36 cellular contexts compared by ENCODE assay signal in the genomic region with DNA sequence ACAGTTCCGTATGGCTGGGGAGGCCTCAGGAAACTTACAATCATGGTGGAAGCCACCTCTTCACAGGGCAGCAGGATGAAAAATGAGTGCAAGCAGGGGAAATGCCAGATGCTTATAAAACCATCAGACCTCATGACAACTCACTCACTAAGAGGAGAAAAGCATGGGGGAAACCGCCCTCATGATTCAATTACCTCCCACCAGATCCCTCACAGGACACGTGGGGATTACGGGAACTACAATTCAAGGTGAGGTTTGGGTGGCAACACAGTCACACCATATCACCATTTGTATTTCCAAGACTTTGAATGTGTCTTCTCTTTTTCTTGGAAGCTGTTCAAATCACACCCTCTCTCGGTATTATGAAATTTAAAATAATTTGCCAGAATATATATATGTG.
"Had no signal": no experiment of that assay in that cellular context is flagged by ENCODE, and none has a peak within 500 bp of the region (broad histone marks: within the 10 kb centered on the region; RNA-seq: fewer than 3 reads in every experiment).

No MANE protein-coding gene starts in this region.

- ATAC-seq: activated CD8-positive, alpha-beta T cell treated with anti-CD3 and anti-CD28 coated beads for 36 hours; activated naive CD4-positive, alpha-beta T cell treated with anti-CD3 and anti-CD28 coated beads, Interleukin-2, amount 50 U/mL, for 72 hours; activated T-cell treated with anti-CD3 and anti-CD28 coated beads, Interleukin-2, amount 50 U/mL, for 4 hours; activated T-cell treated with anti-CD3 and anti-CD28 coated beads, Interleukin-2, amount 50 U/mL, for 72 hours; activated T-helper 17 cell treated with anti-CD3 and anti-CD28 coated beads, Interleukin-2, amount 50 U/mL, for 72 hours; body of pancreas had no signal

- H3K36me3 Mint-ChIP-seq: activated CD4-positive, alpha-beta memory T cell treated with anti-CD3 and anti-CD28 coated beads for 36 hours; activated naive CD4-positive, alpha-beta T cell treated with anti-CD3 and anti-CD28 coated beads, Interleukin-2, amount 50 U/mL, for 72 hours; activated naive CD8-positive, alpha-beta T cell treated with anti-CD3 and anti-CD28 coated beads for 36 hours had no signal

- H3K27me3 Mint-ChIP-seq: activated B cell treated with CpG ODN at 0.5 μM for 24 hours; activated CD4-positive, alpha-beta memory T cell treated with anti-CD3 and anti-CD28 coated beads for 36 hours; activated CD4-positive, alpha-beta T cell treated with anti-CD3 and anti-CD28 coated beads, Interleukin-2, amount 10 ng/mL, durations not matched to agents 24 days and 14 days; activated CD8-positive, alpha-beta T cell treated with anti-CD3 and anti-CD28 coated beads for 36 hours; activated naive CD8-positive, alpha-beta T cell treated with anti-CD3 and anti-CD28 coated beads for 36 hours; activated T-helper 17 cell treated with anti-CD3 and anti-CD28 coated beads, Interleukin-2, amount 50 U/mL, for 72 hours had no signal

- H3K9me3 ChIP-seq: adrenal gland, body of pancreas, breast epithelium had no signal

- H3K4me1 ChIP-seq: breast epithelium had no signal

- DNase-seq: activated B cell treated with CpG ODN at 0.5 μM for 24 hours; activated CD4-positive, alpha-beta memory T cell treated with anti-CD3 and anti-CD28 coated beads for 36 hours; activated CD4-positive, alpha-beta T cell treated with anti-CD3 and anti-CD28 coated beads for 4 hours; activated CD4-positive, alpha-beta T cell treated with anti-CD3 and anti-CD28 coated beads, Interleukin-2, amount 10 ng/mL, durations not matched to agents 24 days and 14 days; activated CD4-positive, alpha-beta T cell treated with anti-CD3 and anti-CD28 coated beads, Interleukin-2, amount 50 U/mL, for 1 hour; activated CD4-positive, alpha-beta T cell treated with anti-CD3 and anti-CD28 coated beads, Interleukin-2, amount 50 U/mL, for 4 hours; activated CD4-positive, CD25-positive, alpha-beta regulatory T cell treated with anti-CD3 and anti-CD28 coated beads, Interleukin-2, amount 50 U/mL, for 72 hours; activated CD8-positive, alpha-beta memory T cell treated with anti-CD3 and anti-CD28 coated beads, Interleukin-2, amount 50 U/mL, for 4 hours; activated CD8-positive, alpha-beta T cell treated with anti-CD3 and anti-CD28 coated beads for 36 hours; activated effector memory CD4-positive, alpha-beta T cell treated with anti-CD3 and anti-CD28 coated beads, Interleukin-2, amount 50 U/mL, for 16 hours; activated gamma-delta T cell treated with Interleukin-2 at 50 U/mL for 16 hours; activated naive CD4-positive, alpha-beta T cell; activated naive CD4-positive, alpha-beta T cell treated with anti-CD3 and anti-CD28 coated beads for 36 hours; activated naive CD4-positive, alpha-beta T cell treated with anti-CD3 and anti-CD28 coated beads, Interleukin-2, amount 50 U/mL, for 16 hours; activated naive CD8-positive, alpha-beta T cell treated with anti-CD3 and anti-CD28 coated beads for 36 hours; activated T-cell treated with anti-CD3 and anti-CD28 coated beads for 4 hours; activated T-cell treated with anti-CD3 and anti-CD28 coated beads, Interleukin-2, amount 50 U/mL, for 1 hour; activated T-cell treated with anti-CD3 and anti-CD28 coated beads, Interleukin-2, amount 50 U/mL, for 4 hours; activated T-cell treated with anti-CD3 and anti-CD28 coated beads, Interleukin-2, amount 50 U/mL, for 72 hours; adrenal gland; amniotic stem cell; aorta; body of pancreas; brain microvascular endothelial cell; central memory CD4-positive, alpha-beta T cell; T-helper 2 cell; T-helper 9 cell had no signal

- H3K4me3 ChIP-seq: adrenal gland, body of pancreas, breast epithelium had no signal

- H3K27ac ChIP-seq: adrenal gland, body of pancreas, brain microvascular endothelial cell, breast epithelium, VCaP had no signal

- H3K27me3 ChIP-seq: adrenal gland, body of pancreas, brain microvascular endothelial cell, breast epithelium had no signal

- H3K9me3 Mint-ChIP-seq: activated B cell treated with CpG ODN at 0.5 μM for 24 hours; activated CD4-positive, alpha-beta memory T cell treated with anti-CD3 and anti-CD28 coated beads for 36 hours; activated CD4-positive, alpha-beta T cell treated with anti-CD3 and anti-CD28 coated beads, Interleukin-2, amount 10 ng/mL, durations not matched to agents 24 days and 14 days; activated CD8-positive, alpha-beta T cell treated with anti-CD3 and anti-CD28 coated beads for 36 hours; activated naive CD4-positive, alpha-beta T cell treated with anti-CD3 and anti-CD28 coated beads for 36 hours; activated naive CD8-positive, alpha-beta T cell treated with anti-CD3 and anti-CD28 coated beads for 36 hours; activated T-helper 1 cell treated with anti-CD3 and anti-CD28 coated beads, Interleukin-12 subunit alpha, Interleukin-12 subunit beta, Interleukin-2, Interleukin-4 antibody, amounts not matched to agents 30 ng/mL and 10 ng/mL and 1 ng/mL, durations not matched to agents 14 hours and 24 hours and 36 hours; activated T-helper 17 cell treated with anti-CD3 and anti-CD28 coated beads, Interleukin-2, amount 50 U/mL, for 72 hours; T-helper 1 cell treated with Interleukin-12 subunit alpha and Interleukin-12 subunit beta and Interleukin-4 antibody, amounts not matched to agents 30 μg/mL and 1 μg/mL, for 36 hours; T-helper 2 cell treated with Interferon-gamma antibody and Interleukin-4, amounts not matched to agents 5 μg/mL and 100 μg/mL, for 36 hours had no signal

- FAIRE-seq: astrocyte, TTC549 had no signal

- H3K4me1 Mint-ChIP-seq: activated B cell treated with CpG ODN at 0.5 μM for 24 hours; activated CD4-positive, alpha-beta T cell treated with anti-CD3 and anti-CD28 coated beads, Interleukin-2, amount 10 ng/mL, durations not matched to agents 24 days and 14 days; activated naive CD8-positive, alpha-beta T cell treated with anti-CD3 and anti-CD28 coated beads for 36 hours; activated T-helper 17 cell treated with anti-CD3 and anti-CD28 coated beads, Interleukin-2, amount 50 U/mL, for 72 hours had no signal

- H3K4me3 Mint-ChIP-seq: activated B cell treated with CpG ODN at 0.5 μM for 24 hours; activated CD4-positive, alpha-beta memory T cell treated with anti-CD3 and anti-CD28 coated beads for 36 hours; activated CD4-positive, alpha-beta T cell treated with anti-CD3 and anti-CD28 coated beads, Interleukin-2, amount 10 ng/mL, durations not matched to agents 24 days and 14 days; activated CD8-positive, alpha-beta T cell treated with anti-CD3 and anti-CD28 coated beads for 36 hours; activated naive CD4-positive, alpha-beta T cell treated with anti-CD3 and anti-CD28 coated beads for 36 hours; activated naive CD8-positive, alpha-beta T cell treated with anti-CD3 and anti-CD28 coated beads for 36 hours; activated T-cell treated with anti-CD3 and anti-CD28 coated beads, Interleukin-2, amount 50 U/mL, for 4 hours; activated T-cell treated with anti-CD3 and anti-CD28 coated beads, Interleukin-2, amount 50 U/mL, for 72 hours; activated T-helper 1 cell treated with anti-CD3 and anti-CD28 coated beads, Interleukin-12 subunit alpha, Interleukin-12 subunit beta, Interleukin-2, Interleukin-4 antibody, amounts not matched to agents 30 ng/mL and 10 ng/mL and 1 ng/mL, durations not matched to agents 14 hours and 24 hours and 36 hours; activated T-helper 17 cell treated with anti-CD3 and anti-CD28 coated beads, Interleukin-2, amount 50 U/mL, for 72 hours; T-helper 1 cell treated with Interleukin-12 subunit alpha and Interleukin-12 subunit beta and Interleukin-4 antibody, amounts not matched to agents 30 μg/mL and 1 μg/mL, for 36 hours; T-helper 2 cell treated with Interferon-gamma antibody and Interleukin-4, amounts not matched to agents 5 μg/mL and 100 μg/mL, for 36 hours had no signal

- H3K27ac Mint-ChIP-seq: activated B cell treated with CpG ODN at 0.5 μM for 24 hours; activated CD4-positive, alpha-beta memory T cell treated with anti-CD3 and anti-CD28 coated beads for 36 hours; activated CD4-positive, alpha-beta T cell treated with anti-CD3 and anti-CD28 coated beads, Interleukin-2, amount 10 ng/mL, durations not matched to agents 24 days and 14 days; activated CD8-positive, alpha-beta T cell treated with anti-CD3 and anti-CD28 coated beads for 36 hours; activated naive CD4-positive, alpha-beta T cell treated with anti-CD3 and anti-CD28 coated beads for 36 hours; activated naive CD4-positive, alpha-beta T cell treated with anti-CD3 and anti-CD28 coated beads, Interleukin-2, amount 50 U/mL, for 72 hours; activated naive CD8-positive, alpha-beta T cell treated with anti-CD3 and anti-CD28 coated beads for 36 hours; activated T-cell treated with anti-CD3 and anti-CD28 coated beads, Interleukin-2, amount 50 U/mL, for 72 hours; activated T-helper 1 cell treated with anti-CD3 and anti-CD28 coated beads, Interleukin-12 subunit alpha, Interleukin-12 subunit beta, Interleukin-2, Interleukin-4 antibody, amounts not matched to agents 30 ng/mL and 10 ng/mL and 1 ng/mL, durations not matched to agents 14 hours and 24 hours and 36 hours; activated T-helper 17 cell treated with anti-CD3 and anti-CD28 coated beads, Interleukin-2, amount 50 U/mL, for 72 hours; T-helper 1 cell treated with Interleukin-12 subunit alpha and Interleukin-12 subunit beta and Interleukin-4 antibody, amounts not matched to agents 30 μg/mL and 1 μg/mL, for 36 hours; T-helper 2 cell treated with Interferon-gamma antibody and Interleukin-4, amounts not matched to agents 5 μg/mL and 100 μg/mL, for 36 hours had no signal
